1 cellular context compared by ENCODE assay signal in the genomic region with DNA sequence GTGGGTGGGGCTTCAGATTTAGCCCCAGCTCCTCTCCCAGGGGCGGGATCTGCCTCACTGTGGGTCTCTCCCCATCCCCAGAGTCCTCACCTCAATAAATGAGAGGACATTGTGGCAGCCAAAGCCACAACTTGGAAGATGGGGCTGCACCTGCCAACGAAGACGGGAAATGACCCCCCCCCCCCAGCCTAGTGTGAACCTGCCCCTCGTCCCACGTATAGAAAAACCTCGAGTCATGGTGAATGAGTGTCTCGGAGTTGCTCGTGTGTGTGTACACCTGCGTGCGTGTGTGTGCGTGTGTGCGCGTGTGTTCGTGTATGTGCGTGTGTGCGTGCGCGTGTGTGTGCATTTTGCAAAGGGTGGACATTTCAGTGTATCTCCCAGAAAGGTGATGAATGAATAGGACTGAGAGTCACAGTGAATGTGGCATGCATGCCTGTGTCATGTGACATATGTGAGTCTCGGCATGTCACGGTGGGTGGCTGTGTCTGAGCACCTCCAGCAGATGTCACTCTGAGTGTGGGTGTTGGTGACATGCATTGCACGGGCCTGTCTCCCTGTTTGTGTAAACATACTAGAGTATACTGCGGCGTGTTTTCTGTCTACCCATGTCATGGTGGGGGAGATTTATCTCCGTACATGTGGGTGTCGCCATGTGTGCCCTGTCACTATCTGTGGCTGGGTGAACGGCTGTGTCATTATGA.
TF ChIP-seq lines count a peak whose summit lies in the region.

No MANE protein-coding gene starts in this region.

TF ChIP-seq in IMR-90, 13 proteins besides CTCF, POLR2A, EP300 and RAD21:
- TF ChIP-seq MAZ (IDR thresholded peaks at IDR 0.05; ENCODE audit: borderline replicate concordance, low read depth, low read length): no peak
- TF ChIP-seq, protein P1, sequence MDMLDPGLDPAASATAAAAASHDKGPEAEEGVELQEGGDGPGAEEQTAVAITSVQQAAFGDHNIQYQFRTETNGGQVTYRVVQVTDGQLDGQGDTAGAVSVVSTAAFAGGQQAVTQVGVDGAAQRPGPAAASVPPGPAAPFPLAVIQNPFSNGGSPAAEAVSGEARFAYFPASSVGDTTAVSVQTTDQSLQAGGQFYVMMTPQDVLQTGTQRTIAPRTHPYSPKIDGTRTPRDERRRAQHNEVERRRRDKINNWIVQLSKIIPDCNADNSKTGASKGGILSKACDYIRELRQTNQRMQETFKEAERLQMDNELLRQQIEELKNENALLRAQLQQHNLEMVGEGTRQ (IDR thresholded peaks at IDR 0.05; ENCODE audit: low read depth, low read length): no peak
- no peak for TF ChIP-seq NFE2L2 (IDR thresholded peaks at IDR 0.05; ENCODE audit: low read depth, low read length)
- no peak for TF ChIP-seq RCOR1 (IDR thresholded peaks at IDR 0.05; ENCODE audit: insufficient replicate concordance, low read length)
- no peak for TF ChIP-seq BHLHE40 (IDR thresholded peaks at IDR 0.05; ENCODE audit: low read depth, low read length)
- TF ChIP-seq CEBPB (IDR thresholded peaks at IDR 0.05; ENCODE audit: low read depth, low read length): no peak
- TF ChIP-seq MAFK (IDR thresholded peaks at IDR 0.05; ENCODE audit: low read depth, low read length): no peak
- TF ChIP-seq MXI1 (IDR thresholded peaks at IDR 0.05; ENCODE audit: borderline replicate concordance, low read depth, low read length): no peak
- TF ChIP-seq SMC3 (IDR thresholded peaks at IDR 0.05; ENCODE audit: low read depth, low read length): no peak
- no peak for TF ChIP-seq FOS (IDR thresholded peaks at IDR 0.05; ENCODE audit: low read depth, low read length)
- TF ChIP-seq CHD1 (IDR thresholded peaks at IDR 0.05; ENCODE audit: low read depth, low read length): no peak
- TF ChIP-seq, protein P2, sequence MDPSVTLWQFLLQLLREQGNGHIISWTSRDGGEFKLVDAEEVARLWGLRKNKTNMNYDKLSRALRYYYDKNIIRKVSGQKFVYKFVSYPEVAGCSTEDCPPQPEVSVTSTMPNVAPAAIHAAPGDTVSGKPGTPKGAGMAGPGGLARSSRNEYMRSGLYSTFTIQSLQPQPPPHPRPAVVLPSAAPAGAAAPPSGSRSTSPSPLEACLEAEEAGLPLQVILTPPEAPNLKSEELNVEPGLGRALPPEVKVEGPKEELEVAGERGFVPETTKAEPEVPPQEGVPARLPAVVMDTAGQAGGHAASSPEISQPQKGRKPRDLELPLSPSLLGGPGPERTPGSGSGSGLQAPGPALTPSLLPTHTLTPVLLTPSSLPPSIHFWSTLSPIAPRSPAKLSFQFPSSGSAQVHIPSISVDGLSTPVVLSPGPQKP (IDR thresholded peaks at IDR 0.05; ENCODE audit: borderline replicate concordance, low read depth, low read length): no peak
- no peak for TF ChIP-seq RFX5 (IDR thresholded peaks at IDR 0.05; ENCODE audit: low read depth, low read length)
